ENCODE assay signal across 16 cellular contexts in the genomic region with DNA sequence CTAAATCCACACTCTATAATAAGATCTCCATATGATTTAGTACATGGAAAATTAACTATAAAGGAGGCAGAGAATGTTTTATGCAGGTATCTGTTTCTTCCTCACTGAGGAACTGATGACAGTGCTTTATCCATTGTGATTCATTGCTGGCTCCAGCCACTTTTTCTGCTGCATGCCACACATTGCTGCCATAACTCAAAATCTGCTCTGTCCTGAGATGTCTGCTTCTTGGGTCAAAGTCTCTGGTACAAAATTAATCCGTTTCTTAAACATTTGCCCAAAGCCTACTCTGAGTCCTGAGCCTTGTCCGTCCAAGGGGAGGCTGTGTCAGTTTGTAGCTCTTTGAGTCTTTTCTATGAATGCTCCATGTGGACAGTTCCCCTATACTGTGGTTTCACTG. TPM values are rescaled to one million over a fixed set of nuclear protein-coding genes. Genes with fewer than 3 reads are reported as not detected.
"Had no signal": no experiment of that assay in that cellular context is flagged by ENCODE, and none has a peak within 500 bp of the region (broad histone marks: within the 10 kb centered on the region; RNA-seq: fewer than 3 reads in every experiment).

No MANE protein-coding gene starts in this region.

- H3K27ac ChIP-seq: cardiac muscle cell, colonic mucosa, pancreas, sigmoid colon, thoracic aorta had no signal

- DNase-seq: activated CD4-positive, alpha-beta T cell treated with anti-CD3 and anti-CD28 coated beads for 1 hour; activated CD4-positive, alpha-beta T cell treated with anti-CD3 and anti-CD28 coated beads, Interleukin-2, amount 50 U/mL, for 48 hours; activated naive CD4-positive, alpha-beta T cell treated with anti-CD3 and anti-CD28 coated beads for 36 hours; activated naive CD8-positive, alpha-beta T cell treated with anti-CD3 and anti-CD28 coated beads, Interleukin-2, amount 50 U/mL, for 24 hours; colonic mucosa; foreskin fibroblast; hippocampal formation; naive B cell; pancreas; sigmoid colon; stimulated activated CD4-positive, alpha-beta T cell treated with anti-CD3 and anti-CD28 coated beads, Interleukin-12 subunit alpha, Interleukin-12 subunit beta, amount 100 ng/mL, for 4 hours had no signal

- ATAC-seq: activated naive CD8-positive, alpha-beta T cell treated with anti-CD3 and anti-CD28 coated beads, Interleukin-2, amount 50 U/mL, for 24 hours; pancreas; stimulated activated effector memory CD8-positive, alpha-beta T cell treated with anti-CD3 and anti-CD28 coated beads, Interleukin-12 subunit alpha, Interleukin-12 subunit beta, amount 100 ng/mL, for 72 hours had no signal

- FAIRE-seq: endothelial cell of umbilical vein, pancreas had no signal

- H3K9me3 ChIP-seq: colonic mucosa, pancreas, sigmoid colon, thoracic aorta had no signal

- H3K36me3 ChIP-seq: cardiac muscle cell, colonic mucosa, pancreas, sigmoid colon, thoracic aorta had no signal

- H3K27me3 ChIP-seq: cardiac muscle cell, colonic mucosa, pancreas, sigmoid colon had no signal

- H3K4me3 ChIP-seq: cardiac muscle cell, colonic mucosa, pancreas, sigmoid colon, thoracic aorta had no signal

- H3K4me1 ChIP-seq: colonic mucosa, pancreas had no signal

RNA-seq across cellular contexts. Expression of a gene that starts 15.5 kb away (rescaled TPM):
- total RNA-seq: activated naive CD4-positive, alpha-beta T cell treated with anti-CD3 and anti-CD28 coated beads for 36 hours; activated T-helper 2 cell treated with anti-CD3 and anti-CD28 coated beads, Interferon-gamma antibody, Interleukin-2, Interleukin-4, amounts not matched to agents 10 μg/mL and 5 μg/mL and 100 μg/mL, durations not matched to agents 14 hours and 24 hours and 36 hours had no signal
